ENCODE assay signal across 26 cellular contexts in genomic region chr11:128924618-128925017, GRCh38. TPM values are rescaled to one million over a fixed set of nuclear protein-coding genes. Genes with fewer than 3 reads are reported as not detected.
"Had no signal": no experiment of that assay in that cellular context is flagged by ENCODE, and none has a peak within 500 bp of the region (broad histone marks: within the 10 kb centered on the region; RNA-seq: fewer than 3 reads in every experiment).

No MANE protein-coding gene starts in this region.

- DNase-seq: effector CD4-positive, alpha-beta T cell; foreskin fibroblast; gastrocnemius medialis; head of caudate nucleus; left lung; mesenchymal stem cell; mucosa of descending colon; naive B cell; right cardiac atrium; sigmoid colon; stimulated activated CD4-positive, alpha-beta T cell treated with anti-CD3 and anti-CD28 coated beads, Interleukin-4, amount 100 ng/mL, for 4 hours; stimulated activated naive CD8-positive, alpha-beta T cell treated with anti-CD3 and anti-CD28 coated beads, Interleukin-15, Interleukin-2, amounts not matched to agents 100 U/mL and 50 U/mL, for 24 hours; substantia nigra; testis; tibial artery; upper lobe of left lung had no signal

- H3K4me3 Mint-ChIP-seq: mesothelial cell of epicardium; naive B cell; neural crest cell; stimulated activated memory B cell treated with anti-CD40 and anti-IgM and Interleukin-4, amounts not matched to agents 10 μg/mL and 1 μg/mL and 100 μg/mL, for 72 hours had no signal

- H3K36me3 Mint-ChIP-seq: mesothelial cell of epicardium; naive B cell; stimulated activated memory B cell treated with anti-CD40 and anti-IgM and Interleukin-4, amounts not matched to agents 10 μg/mL and 1 μg/mL and 100 μg/mL, for 72 hours had no signal

- H3K27ac Mint-ChIP-seq: mesothelial cell of epicardium; naive B cell; stimulated activated memory B cell treated with anti-CD40 and anti-IgM and Interleukin-4, amounts not matched to agents 10 μg/mL and 1 μg/mL and 100 μg/mL, for 72 hours had no signal

- H3K9me3 Mint-ChIP-seq: mesothelial cell of epicardium; naive B cell; neural crest cell; stimulated activated memory B cell treated with anti-CD40 and anti-IgM and Interleukin-4, amounts not matched to agents 10 μg/mL and 1 μg/mL and 100 μg/mL, for 72 hours had no signal

- ATAC-seq: esophagus mucosa; gastrocnemius medialis; left lung; mucosa of descending colon; right cardiac atrium; stimulated activated memory B cell treated with anti-CD40 and anti-IgM and Interleukin-4, amounts not matched to agents 10 μg/mL and 1 μg/mL and 100 μg/mL, for 72 hours; stimulated activated naive CD8-positive, alpha-beta T cell treated with anti-CD3 and anti-CD28 coated beads, Interleukin-15, Interleukin-2, amounts not matched to agents 100 U/mL and 50 U/mL, for 24 hours had no signal

RNA-seq across cellular contexts. Expression of gene TP53AIP1, which starts 18.1 kb away (rescaled TPM):
- total RNA-seq: gastrocnemius medialis, glomerular endothelial cell, lung microvascular endothelial cell, neural crest cell, osteocyte, right cardiac atrium, skeletal muscle tissue had no signal

RNA-seq across cellular contexts. Expression of gene KCNJ5, which starts 33.5 kb away (rescaled TPM):
- total RNA-seq: lung microvascular endothelial cell, osteocyte had no signal

RNA-seq across cellular contexts. Expression of gene KCNJ1, which starts 57.5 kb away (rescaled TPM):
- total RNA-seq: cerebellum, esophagus mucosa, glomerular endothelial cell, left lung, mesothelial cell of epicardium, mucosa of descending colon, neural crest cell, osteocyte, prostate gland, skeletal muscle tissue had no signal
